ENCODE assay signal across 8 cellular contexts in the genomic region with DNA sequence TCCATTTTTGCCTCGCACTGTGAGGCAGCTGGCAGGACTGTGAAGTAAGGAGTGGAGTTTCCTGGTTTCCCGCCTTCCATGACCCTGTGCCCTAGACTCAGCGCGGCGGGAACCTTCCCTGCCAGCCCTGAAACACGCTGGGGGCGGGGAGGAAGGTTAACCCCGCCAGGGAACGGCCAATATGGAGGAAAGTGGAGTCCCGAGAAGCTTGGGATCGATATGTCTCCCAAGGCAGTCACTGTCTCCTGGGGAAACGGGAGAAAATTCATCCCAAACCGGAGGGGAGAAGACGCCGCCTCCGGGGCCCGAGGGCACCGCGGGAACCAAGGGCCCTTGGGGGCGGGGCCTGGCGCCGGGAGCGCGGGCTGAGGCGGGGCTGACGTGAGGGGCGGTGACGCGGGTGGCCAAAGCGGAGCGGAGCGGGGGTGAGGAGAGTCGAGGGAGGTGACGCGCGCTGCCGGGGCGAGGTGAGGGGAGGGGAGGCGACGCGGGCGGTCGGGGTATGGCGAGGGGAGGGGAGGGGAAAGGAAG. TPM values are rescaled to one million over a fixed set of nuclear protein-coding genes. Genes with fewer than 3 reads are reported as not detected.
A peak's percentile ranks its signal among the peaks of the same experiment; 100 is the strongest.
DNase-seq lines count a peak whose midpoint lies in the region; ATAC-seq and TF ChIP-seq lines count a peak whose summit lies in the region.

Gene HMCES (plus strand): TSS at position 432 of the 531 bp plus-strand sequence. CDS start 863 bp downstream, outside the sequence.

- H3K4me1 ChIP-seq in left ventricle myocardium inferior (peaks cover 56% of the 10 kb centered on the region), upper lobe of left lung (peaks cover 21 to 29% (median 24%) of the 10 kb centered on the region in 4 donors)

- intact Hi-C loops in T-helper 2 cell treated with Interferon-gamma antibody and Interleukin-4, amounts not matched to agents 100 ng/mL and 5 ng/mL, for 36 hours (cut with micrococcal nuclease), result loop anchor here (1.0 kb wide), 4 partner anchors 29 to 162 kb away; partner anchors contain the start of genes COPG1 and IFT122
- intact Hi-C loops in left ventricle myocardium inferior (cut with micrococcal nuclease), result no loop called here

- ATAC-seq in HG02884 (IDR thresholded peaks at IDR 0.05; ENCODE audit: unreplicated experiment) (peak; percentile 45), upper lobe of left lung (ENCODE audit: low FRiP score in 2 of 2) (peak; percentile 98 to 99)

- POLR2A ChIA-PET in GM10248 (lab: Yijun Ruan, JAX), result interaction anchor here (0.6 to 3.3 kb wide), 4 partner anchors 26 to 146 kb away, joined by 3 to 13 read pairs (median 10); a partner anchor contains a TSS

- peak within 1 kb of the TSS; percentile 85 for H3K4me3 Mint-ChIP-seq in progenitor cell of endocrine pancreas (ENCODE audit: low read depth)

- H3K36me3 Mint-ChIP-seq in progenitor cell of endocrine pancreas (ENCODE audit: insufficient read depth), result peaks cover 12% of the 10 kb centered on the region

- CTCF ChIA-PET in GM10248 (lab: Yijun Ruan, JAX), result interaction anchor here (0.9 to 1.3 kb wide), 4 partner anchors 13 to 36 kb away, joined by 3 to 4 read pairs (median 4); no protein-coding TSS in a partner anchor

- TF ChIP-seq CTCF in GM10248 (IDR thresholded peaks at IDR 0.05; ENCODE audit: control extremely low read depth, extremely low read depth, low read depth, missing control alignments) (no peak), left ventricle myocardium inferior (IDR thresholded peaks at IDR 0.05; ENCODE audit: borderline replicate concordance) (no peak), progenitor cell of endocrine pancreas (IDR thresholded peaks at IDR 0.05; ENCODE audit: unreplicated experiment) (no peak), upper lobe of left lung (IDR thresholded peaks at IDR 0.05) (no peak)

- WGBS in upper lobe of left lung, 2 donors, result 2% methylated on average over 22 to 28 of the region's 44 CpGs

- no peaks in the 10 kb centered on the region for H3K27me3 Mint-ChIP-seq in progenitor cell of endocrine pancreas

- H3K27ac Mint-ChIP-seq in progenitor cell of endocrine pancreas, result peak within 1 kb of the TSS; percentile 98

- TF ChIP-seq EP300 in upper lobe of left lung (IDR thresholded peaks at IDR 0.05), result peak in 1 of 4 donors; percentile 16

- peak within 1 kb of the TSS; percentile 97 for H3K4me3 ChIP-seq in left ventricle myocardium inferior
- H3K4me3 ChIP-seq in upper lobe of left lung, result peak within 1 kb of the TSS; percentile 74 to 81 (median 77)

- H3K4me1 Mint-ChIP-seq in progenitor cell of endocrine pancreas (ENCODE audit: low read depth), result peaks cover 16% of the 10 kb centered on the region

- H3K27ac ChIP-seq in angular gyrus (ENCODE audit: low read depth, low read length) (peak within 1 kb of the TSS; percentile 93), left ventricle myocardium inferior (replicated peaks) (peak within 1 kb of the TSS; percentile 97), upper lobe of left lung (peak within 1 kb of the TSS; percentile 92 to 96 (median 94))

- no peaks in the 10 kb centered on the region for H3K9me3 Mint-ChIP-seq in progenitor cell of endocrine pancreas (ENCODE audit: low read depth)

- H3K27me3 ChIP-seq in left ventricle myocardium inferior (ENCODE audit: low read depth), result no peaks in the 10 kb centered on the region
- no peaks in the 10 kb centered on the region for H3K27me3 ChIP-seq in upper lobe of left lung

- DNase-seq in GM10248 (ENCODE audit: extremely low spot score) (peak; percentile 92), NCI-H1930 (lab: John Stamatoyannopoulos, UW) (peak; percentile 74 to 87), left ventricle myocardium inferior (peak; percentile 95), progenitor cell of endocrine pancreas (ENCODE audit: low spot score, unreplicated experiment) (peak; percentile 89), upper lobe of left lung (peak; percentile 95 to 99)

- H3K9me3 ChIP-seq in left ventricle myocardium inferior (replicated peaks) (no peaks in the 10 kb centered on the region), upper lobe of left lung (no peaks in the 10 kb centered on the region)

- peak in 2 of 4 donors; percentile 62 to 86 for TF ChIP-seq POLR2A in upper lobe of left lung (IDR thresholded peaks at IDR 0.05)

- H3K36me3 ChIP-seq in left ventricle myocardium inferior (peaks cover 43% of the 10 kb centered on the region), upper lobe of left lung (peaks cover 12 to 48% (median 28%) of the 10 kb centered on the region in 4 donors)

RNA-seq across cellular contexts. Expression of gene HMCES, which starts in this region (rescaled TPM):
- 50.8 and 52.6 TPM in 2 replicates for total RNA-seq in T-helper 2 cell treated with Interferon-gamma antibody and Interleukin-4, amounts not matched to agents 100 ng/mL and 5 ng/mL, for 36 hours
- total RNA-seq in left ventricle myocardium inferior (38.5 TPM), progenitor cell of endocrine pancreas (35.3 TPM in 2 replicates), upper lobe of left lung (10 to 100 TPM; 27.0 to 38.0 (median 31.1) TPM)

Comparison
In these comparisons a context has a peak if more than half of its experiments do, and no peak if none do; other contexts are left out.
1. Peak in every context shown above with its lines: DNase-seq, ATAC-seq, H3K4me3 ChIP-seq and H3K27ac ChIP-seq.